Comparison of ENCODE assay signal across 14 cellular contexts in genomic region chr20:4688342-4688741, GRCh38. TPM values are rescaled to one million over a fixed set of nuclear protein-coding genes. Genes with fewer than 3 reads are reported as not detected.
A peak's percentile ranks its signal among the peaks of the same experiment; 100 is the strongest.
DNase-seq lines count a peak whose midpoint lies in the region; ATAC-seq, FAIRE-seq and TF ChIP-seq lines count a peak whose summit lies in the region.
"Had no signal": no experiment of that assay in that cellular context is flagged by ENCODE, and none has a peak within 500 bp of the region (broad histone marks: within the 10 kb centered on the region; RNA-seq: fewer than 3 reads in every experiment).

No MANE protein-coding gene starts in this region.

- no peak for TF ChIP-seq POLR2A in GM12892 (IDR thresholded peaks at IDR 0.05; ENCODE audit: low read depth, low read length)

- TF ChIP-seq CTCF in brain (conservative IDR thresholded peaks at IDR 0.05) (no peak), natural killer cell (IDR thresholded peaks at IDR 0.05) (no peak)

- H3K27me3 Mint-ChIP-seq in stimulated activated naive CD8-positive, alpha-beta T cell treated with anti-CD3 and anti-CD28 coated beads, Interleukin-15, Interleukin-2, amounts not matched to agents 100 ng/mL and 50 ng/mL, for 24 hours = no peaks in the 10 kb centered on the region
- peaks cover 10% of the 10 kb centered on the region for H3K27me3 Mint-ChIP-seq in brain
- no peaks in the 10 kb centered on the region for H3K27me3 Mint-ChIP-seq in natural killer cell (ENCODE audit: low read depth in 2 of 2)

- H3K4me1 Mint-ChIP-seq in stimulated activated naive CD8-positive, alpha-beta T cell treated with anti-CD3 and anti-CD28 coated beads, Interleukin-15, Interleukin-2, amounts not matched to agents 100 ng/mL and 50 ng/mL, for 24 hours (ENCODE audit: low read depth) = peaks cover 88% of the 10 kb centered on the region
- H3K4me1 Mint-ChIP-seq in brain = peaks cover 68% of the 10 kb centered on the region
- peaks cover 80% of the 10 kb centered on the region in 2 donors for H3K4me1 Mint-ChIP-seq in natural killer cell

- no peak for ATAC-seq in stimulated activated naive CD8-positive, alpha-beta T cell treated with anti-CD3 and anti-CD28 coated beads, Interleukin-15, Interleukin-2, amounts not matched to agents 100 U/mL and 50 U/mL, for 24 hours
- ATAC-seq in natural killer cell (no peak), GM21390 (IDR thresholded peaks at IDR 0.05; ENCODE audit: unreplicated experiment) (no peak), HG02852 (IDR thresholded peaks at IDR 0.05; ENCODE audit: unreplicated experiment) (no peak)
- ATAC-seq: body of pancreas, gastroesophageal sphincter had no signal

- DNase-seq in stimulated activated naive CD8-positive, alpha-beta T cell treated with anti-CD3 and anti-CD28 coated beads, Interleukin-15, Interleukin-2, amounts not matched to agents 100 U/mL and 50 U/mL, for 24 hours = no peak
- DNase-seq in natural killer cell (no peak), GM12892 (ENCODE audit: insufficient read length) (no peak)
- DNase-seq in effector CD8-positive, alpha-beta T cell (lab: John Stamatoyannopoulos, UW) = no peak
- DNase-seq: body of pancreas; Calu3; mesendoderm; NCI-H1105; stimulated activated CD4-positive, alpha-beta T cell treated with anti-CD3 and anti-CD28 coated beads, Interleukin-15, amount 100 ng/mL, for 24 hours had no signal

- no peaks in the 10 kb centered on the region for H3K9me3 Mint-ChIP-seq in stimulated activated naive CD8-positive, alpha-beta T cell treated with anti-CD3 and anti-CD28 coated beads, Interleukin-15, Interleukin-2, amounts not matched to agents 100 ng/mL and 50 ng/mL, for 24 hours
- H3K9me3 Mint-ChIP-seq in brain = no peaks in the 10 kb centered on the region
- H3K9me3 Mint-ChIP-seq in natural killer cell = no peaks in the 10 kb centered on the region

- peak overlapping the region; percentile 69 for H3K27ac Mint-ChIP-seq in stimulated activated naive CD8-positive, alpha-beta T cell treated with anti-CD3 and anti-CD28 coated beads, Interleukin-15, Interleukin-2, amounts not matched to agents 100 ng/mL and 50 ng/mL, for 24 hours
- H3K27ac Mint-ChIP-seq in brain (peak overlapping the region; percentile 48 to 99 (median 61)), natural killer cell (peak overlapping the region; percentile 77 to 78)

- peaks cover 52% of the 10 kb centered on the region for H3K36me3 Mint-ChIP-seq in stimulated activated naive CD8-positive, alpha-beta T cell treated with anti-CD3 and anti-CD28 coated beads, Interleukin-15, Interleukin-2, amounts not matched to agents 100 ng/mL and 50 ng/mL, for 24 hours (ENCODE audit: low read depth)
- H3K36me3 Mint-ChIP-seq in brain = peaks cover 25% of the 10 kb centered on the region
- no peaks in the 10 kb centered on the region for H3K36me3 Mint-ChIP-seq in natural killer cell

- intact Hi-C loops in natural killer cell (cut with micrococcal nuclease) = no loop called here

- no peak for FAIRE-seq in GM12892 (lab: Jason Lieb, UNC)

- H3K4me3 Mint-ChIP-seq in stimulated activated naive CD8-positive, alpha-beta T cell treated with anti-CD3 and anti-CD28 coated beads, Interleukin-15, Interleukin-2, amounts not matched to agents 100 ng/mL and 50 ng/mL, for 24 hours = peak overlapping the region; percentile 58
- peak overlapping the region; percentile 72 to 95 (median 74) for H3K4me3 Mint-ChIP-seq in brain
- H3K4me3 Mint-ChIP-seq in natural killer cell = peak overlapping the region; percentile 6

RNA-seq across cellular contexts. Expression of gene PRNP, which starts 2.1 kb away (rescaled TPM):
- polyA plus RNA-seq in brain (ENCODE audit: insufficient read depth, low read depth, low replicate concordance) = 133 TPM
- total RNA-seq in natural killer cell = 100 to 1,000 TPM in 2 of 3 donors, 10 to 100 TPM in 1; 90.4 to 114 (median 109) TPM
- polyA plus RNA-seq in GM12892 (2012; ENCODE audit: missing spikeins) = 7.3 TPM

RNA-seq across cellular contexts. Expression of gene PRND, which starts 33.4 kb away (rescaled TPM):
- polyA plus RNA-seq in brain (ENCODE audit: insufficient read depth, low read depth, low replicate concordance) = not detected
- total RNA-seq in natural killer cell = not detected
- polyA plus RNA-seq in GM12892 (2012; ENCODE audit: missing spikeins) = not detected
- total RNA-seq: body of pancreas, Calu3, gastroesophageal sphincter had no signal

Comparison
In these comparisons a context has a peak if more than half of its experiments do, and no peak if none do; other contexts are left out.
1. H3K4me3 Mint-ChIP-seq: peak in every context shown above with its lines; median percentile 74 in brain; 58 in stimulated activated naive CD8-positive, alpha-beta T cell treated with anti-CD3 and anti-CD28 coated beads, Interleukin-15, Interleukin-2, amounts not matched to agents 100 ng/mL and 50 ng/mL, for 24 hours; 6 in natural killer cell.